Comparison of ENCODE assay signal across 9 cellular contexts in genomic region chr7:34900891-34901493, GRCh38.
DNase-seq lines count a peak whose midpoint lies in the region; ATAC-seq and TF ChIP-seq lines count a peak whose summit lies in the region.
"Had no signal": no experiment of that assay in that cellular context is flagged by ENCODE, and none has a peak within 500 bp of the region (broad histone marks: within the 10 kb centered on the region; RNA-seq: fewer than 3 reads in every experiment).

No MANE protein-coding gene starts in this region.

- CTCF ChIA-PET in CD8-positive, alpha-beta T cell (lab: Charles Lee): no interaction called here

- no peaks in the 10 kb centered on the region for H3K9me3 ChIP-seq in heart left ventricle
- H3K9me3 ChIP-seq in CD8-positive, alpha-beta T cell (ENCODE audit: low read length): no peaks in the 10 kb centered on the region
- H3K9me3 ChIP-seq: psoas muscle had no signal

- H3K36me3 ChIP-seq in GM06990 (ENCODE audit: control insufficient read depth, insufficient read depth, low read length) (no peaks in the 10 kb centered on the region), heart left ventricle (no peaks in the 10 kb centered on the region)
- H3K36me3 ChIP-seq in CD8-positive, alpha-beta T cell (ENCODE audit: insufficient read depth, low read length): no peaks in the 10 kb centered on the region

- H3K27ac Mint-ChIP-seq in CD8-positive, alpha-beta T cell: no peak overlapping the region

- peaks cover 18% of the 10 kb centered on the region for H3K27me3 Mint-ChIP-seq in CD8-positive, alpha-beta T cell (ENCODE audit: low read depth)

- H3K4me1 ChIP-seq in heart left ventricle: no peaks in the 10 kb centered on the region
- H3K4me1 ChIP-seq in CD8-positive, alpha-beta T cell (ENCODE audit: insufficient read depth, low read length): no peaks in the 10 kb centered on the region
- H3K4me1 ChIP-seq: psoas muscle had no signal

- peak; percentile 78 to 97 (median 89) for ATAC-seq in heart left ventricle
- no peak for ATAC-seq in CD8-positive, alpha-beta T cell
- ATAC-seq: psoas muscle had no signal

- TF ChIP-seq POLR2A in heart left ventricle (IDR thresholded peaks at IDR 0.05): no peak

- intact Hi-C loops in heart left ventricle (cut with DNase I): no loop called here
- intact Hi-C loops in CD8-positive, alpha-beta T cell (cut with DNase I, micrococcal nuclease): no loop called here

- no peak overlapping the region for H3K4me3 Mint-ChIP-seq in CD8-positive, alpha-beta T cell

- no peaks in the 10 kb centered on the region for H3K36me3 Mint-ChIP-seq in CD8-positive, alpha-beta T cell

- H3K4me1 Mint-ChIP-seq in CD8-positive, alpha-beta T cell (ENCODE audit: low read depth): peaks cover 2% of the 10 kb centered on the region

- no peak for DNase-seq in GM06990 (ENCODE audit: extremely low read depth, insufficient read length)
- peak; percentile 24 for DNase-seq in H4 (ENCODE audit: low spot score)
- DNase-seq in NCI-H69 (lab: John Stamatoyannopoulos, UW): peak; percentile 46
- DNase-seq in heart left ventricle: peak in 3 of 5 donors; percentile 20 to 71 (median 70)
- DNase-seq in activated gamma-delta T cell (lab: John Stamatoyannopoulos, UW): no peak
- DNase-seq in SW480 (ENCODE audit: low spot score): no peak
- no peak for DNase-seq in T-helper 9 cell
- no peak for DNase-seq in CD8-positive, alpha-beta T cell
- DNase-seq: psoas muscle had no signal

- TF ChIP-seq CTCF in GM06990 (IDR thresholded peaks at IDR 0.05; ENCODE audit: insufficient read depth, low read length, poor library complexity, severe bottlenecking) (peak; percentile 54), heart left ventricle (IDR thresholded peaks at IDR 0.05) (peak in 8 of 12 donors; percentile 8 to 48 (median 21))
- no peak for TF ChIP-seq CTCF in CD8-positive, alpha-beta T cell (IDR thresholded peaks at IDR 0.05)

- 22 to 43% (median 41%) methylated on average over 4 of the region's 4 CpGs for WGBS in heart left ventricle, 4 donors

- H3K27ac ChIP-seq in heart left ventricle: no peak overlapping the region
- H3K27ac ChIP-seq in CD8-positive, alpha-beta T cell (ENCODE audit: low read depth, low read length): no peak overlapping the region
- H3K27ac ChIP-seq: psoas muscle had no signal

- H3K4me3 ChIP-seq in GM06990 (replicated peaks; ENCODE audit: low read depth, low read length) (no peak overlapping the region), heart left ventricle (no peak overlapping the region)
- H3K4me3 ChIP-seq in CD8-positive, alpha-beta T cell (ENCODE audit: low read depth, low read length): no peak overlapping the region
- H3K4me3 ChIP-seq: psoas muscle had no signal

- POLR2A ChIA-PET in CD8-positive, alpha-beta T cell (lab: Charles Lee): no interaction called here

- H3K27me3 ChIP-seq in GM06990 (replicated peaks; ENCODE audit: control insufficient read depth, insufficient read depth, low read length) (no peaks in the 10 kb centered on the region), heart left ventricle (no peaks in the 10 kb centered on the region)
- H3K27me3 ChIP-seq in CD8-positive, alpha-beta T cell (ENCODE audit: insufficient read depth, low read length): no peaks in the 10 kb centered on the region

- peaks cover 6% of the 10 kb centered on the region for H3K9me3 Mint-ChIP-seq in CD8-positive, alpha-beta T cell

Comparison
In these comparisons a context has a peak if more than half of its experiments do, and no peak if none do; other contexts are left out.
1. DNase-seq: peak in H4 (single experiment), NCI-H69 (single experiment) and heart left ventricle (3 of 5); none in GM06990 (single experiment), activated gamma-delta T cell (single experiment), SW480 (single experiment), T-helper 9 cell (single experiment) and CD8-positive, alpha-beta T cell (0 of 7).